ENCODE assay signal across 19 cellular contexts in the genomic region with DNA sequence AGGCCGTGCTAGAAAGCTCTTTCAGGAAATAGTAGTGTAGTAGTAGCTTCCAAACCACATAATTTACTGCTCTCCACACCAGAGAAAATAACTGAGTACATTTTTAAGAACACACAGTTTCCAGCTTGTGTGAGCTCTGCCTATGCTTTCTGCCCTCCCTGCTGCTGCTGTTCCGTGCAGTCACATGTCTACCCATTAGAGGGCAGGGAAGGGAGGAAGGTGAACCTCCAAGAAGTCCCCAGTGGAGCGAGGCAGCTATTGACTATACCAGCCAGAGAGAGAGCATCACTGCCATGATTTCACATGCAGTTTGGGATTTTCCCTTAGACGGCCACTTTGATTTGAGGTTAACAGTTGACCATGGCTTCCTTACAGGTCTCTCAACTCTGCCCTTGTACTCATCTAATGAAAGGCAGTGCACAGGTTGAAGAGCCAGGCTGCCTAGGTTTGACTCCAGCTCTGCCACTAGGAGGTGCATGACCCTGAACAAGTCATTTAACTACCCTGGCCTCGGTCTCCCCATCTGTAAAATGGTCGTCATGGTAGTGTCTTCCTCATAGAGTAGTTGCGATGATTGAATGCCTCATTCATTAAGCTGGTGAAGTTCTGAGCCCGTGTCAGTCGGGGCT. TPM values are rescaled to one million over a fixed set of nuclear protein-coding genes. Genes with fewer than 3 reads are reported as not detected.
A peak's percentile ranks its signal among the peaks of the same experiment; 100 is the strongest.
DNase-seq lines count a peak whose midpoint lies in the region; ATAC-seq, FAIRE-seq and TF ChIP-seq lines count a peak whose summit lies in the region.
"Had no signal": no experiment of that assay in that cellular context is flagged by ENCODE, and none has a peak within 500 bp of the region (broad histone marks: within the 10 kb centered on the region; RNA-seq: fewer than 3 reads in every experiment).

No MANE protein-coding gene starts in this region.

- no peak overlapping the region for H3K4me2 ChIP-seq in HepG2 (ENCODE audit: low read depth, low read length)
- H3K4me2 ChIP-seq in OCI-LY1 (ENCODE audit: low read length) = no peak overlapping the region

- no peak overlapping the region for H3K4me3 ChIP-seq in HepG2 (replicated peaks in 1 of 3; ENCODE audit: insufficient read depth in 1 of 3, low read depth in 2 of 3, low read length in 3 of 3)
- H3K4me3 ChIP-seq in right lobe of liver = no peak overlapping the region
- H3K4me3 ChIP-seq in OCI-LY1 (ENCODE audit: low read depth, low read length, poor library complexity, severe bottlenecking) = no peak overlapping the region
- H3K4me3 ChIP-seq in epithelial cell of esophagus (ENCODE audit: low read length) = no peak overlapping the region
- H3K4me3 ChIP-seq in right cardiac atrium (ENCODE audit: low read length) = no peak overlapping the region
- H3K4me3 ChIP-seq: gastrocnemius medialis, right atrium auricular region had no signal

- POLR2A ChIA-PET in HepG2 (lab: Yijun Ruan, JAX) = no interaction called here

- FAIRE-seq in HepG2 (lab: Jason Lieb, UNC) = no peak

- TF ChIP-seq CTCF in HepG2 (CRISPR knock-in tag; IDR thresholded peaks at IDR 0.05) = peak; percentile 32; the same call in 1 of the 2 replicates
- TF ChIP-seq CTCF in right lobe of liver (IDR thresholded peaks at IDR 0.05) = peak in 1 of 4 donors; percentile 6
- TF ChIP-seq CTCF in OCI-LY1 (IDR thresholded peaks at IDR 0.05; ENCODE audit: low read length) = peak; percentile 52; the same call in 1 of the 2 replicates
- peak; percentile 12 for TF ChIP-seq CTCF in epithelial cell of esophagus (IDR thresholded peaks at IDR 0.05; ENCODE audit: insufficient read depth, low read depth, low read length, missing control alignments)

- H3K9ac ChIP-seq in HepG2 (ENCODE audit: insufficient read depth, low read depth, low read length) (no peak overlapping the region), OCI-LY1 (ENCODE audit: low read length) (no peak overlapping the region)

- no peaks in the 10 kb centered on the region for H3K9me2 ChIP-seq in OCI-LY1 (ENCODE audit: low read depth, low read length)

- no peaks in the 10 kb centered on the region for H3K9me3 ChIP-seq in HepG2 (ENCODE audit: low read length)
- H3K9me3 ChIP-seq in right lobe of liver = no peaks in the 10 kb centered on the region
- no peaks in the 10 kb centered on the region for H3K9me3 ChIP-seq in OCI-LY1 (ENCODE audit: low read length)
- H3K9me3 ChIP-seq in right cardiac atrium (ENCODE audit: control insufficient read depth, low read length) = no peaks in the 10 kb centered on the region
- H3K9me3 ChIP-seq: gastrocnemius medialis, right atrium auricular region had no signal

- TF ChIP-seq POLR2A in HepG2 (IDR thresholded peaks at IDR 0.05; ENCODE audit: insufficient read depth in 1 of 2, low read depth in 2 of 2, low read length in 2 of 2) = no peak
- TF ChIP-seq POLR2A in right lobe of liver (IDR thresholded peaks at IDR 0.05) = no peak

- H3F3A ChIP-seq in OCI-LY1 (ENCODE audit: insufficient read depth, low read length) = no peaks in the 10 kb centered on the region

- no peaks in the 10 kb centered on the region for H3K79me2 ChIP-seq in HepG2 (ENCODE audit: insufficient read depth, low read length)
- no peaks in the 10 kb centered on the region for H3K79me2 ChIP-seq in OCI-LY1 (ENCODE audit: insufficient read depth, low read length)

- no TSS peak for BruUV-seq in HepG2 (replicated peaks; lab: Mats Ljungman, UMichigan)

- CTCF ChIA-PET in HepG2 (lab: Yijun Ruan, JAX; ENCODE audit: low intra/inter-chr PET ratio, low total read pairs) = no interaction called here

- H3K27ac ChIP-seq in HepG2 (ENCODE audit: extremely low read length, insufficient read depth, low read length) (no peak overlapping the region), right lobe of liver (no peak overlapping the region), OCI-LY1 (ENCODE audit: low read depth, low read length, poor library complexity, severe bottlenecking) (no peak overlapping the region), right cardiac atrium (ENCODE audit: low read length) (no peak overlapping the region)
- H3K27ac ChIP-seq: gastrocnemius medialis, right atrium auricular region had no signal

- TF ChIP-seq RAD21 in HepG2 (CRISPR knock-in tag; IDR thresholded peaks at IDR 0.05) = no peak

- no peak for DNase-seq in HepG2 (ENCODE audit: low spot score)
- DNase-seq in right lobe of liver = no peak
- no peak for DNase-seq in epithelial cell of esophagus (ENCODE audit: low read depth)
- DNase-seq in right cardiac atrium = no peak
- no peak for DNase-seq in Kasumi-1 (lab: John Stamatoyannopoulos, UW)
- no peak for DNase-seq in ecto neural progenitor cell (ENCODE audit: low spot score)
- DNase-seq: activated CD4-positive, alpha-beta T cell treated with anti-CD3 and anti-CD28 coated beads for 48 hours; activated naive CD8-positive, alpha-beta T cell treated with anti-CD3 and anti-CD28 coated beads, Interleukin-2, amount 10 ng/mL, durations not matched to agents 7 days and 5 days; activated T-cell treated with anti-CD3 and anti-CD28 coated beads, Interleukin-2, amount 50 U/mL, for 1 hour; gastrocnemius medialis; NCI-H1930; NCI-H82; nephron progenitor cell; stimulated activated CD4-positive, alpha-beta T cell treated with anti-CD3 and anti-CD28 coated beads, Interleukin-2, amount 100 ng/mL, for 48 hours; stimulated activated CD8-positive, alpha-beta memory T cell treated with anti-CD3 and anti-CD28 coated beads, Interleukin-4, amount 100 ng/mL, for 48 hours had no signal

- H3K36me3 ChIP-seq in HepG2 (replicated peaks in 1 of 2; ENCODE audit: control insufficient read depth in 1 of 2, insufficient read depth in 2 of 2, low read length in 2 of 2) = peaks cover 17 to 70% of the 10 kb centered on the region in 2 experiments; a peak in 4 of 5 replicates
- peaks cover 0 to 39% (median 10%) of the 10 kb centered on the region in 4 donors for H3K36me3 ChIP-seq in right lobe of liver
- H3K36me3 ChIP-seq in OCI-LY1 (ENCODE audit: insufficient read depth, low read length) = peaks cover 77% of the 10 kb centered on the region

- H2AFZ ChIP-seq in HepG2 (ENCODE audit: low read length) = no peak overlapping the region
- no peak overlapping the region for H2AFZ ChIP-seq in OCI-LY1 (ENCODE audit: low read length)

- no peaks in the 10 kb centered on the region for H4K20me1 ChIP-seq in HepG2 (ENCODE audit: insufficient read depth, low read length)
- H4K20me1 ChIP-seq in OCI-LY1 (ENCODE audit: insufficient read depth, low read length) = no peaks in the 10 kb centered on the region

- no peaks in the 10 kb centered on the region for H3K27me3 ChIP-seq in HepG2 (ENCODE audit: control insufficient read depth in 1 of 2, insufficient read depth in 2 of 2, low read length in 2 of 2)
- no peaks in the 10 kb centered on the region for H3K27me3 ChIP-seq in right lobe of liver
- no peaks in the 10 kb centered on the region for H3K27me3 ChIP-seq in OCI-LY1 (ENCODE audit: insufficient read depth, low read length)
- no peaks in the 10 kb centered on the region for H3K27me3 ChIP-seq in right cardiac atrium (ENCODE audit: control insufficient read depth, insufficient read depth)
- H3K27me3 ChIP-seq: gastrocnemius medialis, right atrium auricular region had no signal

- H3K4me1 ChIP-seq in HepG2 (ENCODE audit: insufficient read depth, low read length) (no peaks in the 10 kb centered on the region), right lobe of liver (no peaks in the 10 kb centered on the region), OCI-LY1 (ENCODE audit: insufficient read depth, low read length, severe bottlenecking) (no peaks in the 10 kb centered on the region), right cardiac atrium (ENCODE audit: control insufficient read depth, insufficient read depth, low read length) (no peaks in the 10 kb centered on the region)
- H3K4me1 ChIP-seq: right atrium auricular region had no signal

- ATAC-seq in HepG2 (peak; percentile 58), right lobe of liver (no peak), right cardiac atrium (no peak), HG03196 (IDR thresholded peaks at IDR 0.05; ENCODE audit: unreplicated experiment) (no peak)
- ATAC-seq: gastrocnemius medialis, Right ventricle myocardium inferior had no signal

- WGBS in HepG2 (ENCODE audit: low lambda C conversion rate) = 94% methylated on average over 9 of the region's 9 CpGs
- WGBS in right lobe of liver (ENCODE audit: insufficient coverage, low coverage, low lambda C conversion rate, missing lambda C conversion rate) = 100% methylated on average over 4 of the region's 9 CpGs
- 93% methylated on average over 9 of the region's 9 CpGs for WGBS in right cardiac atrium

- intact Hi-C loops in HepG2 (cut with micrococcal nuclease; ENCODE audit: unreplicated experiment) (no loop called here), right lobe of liver (cut with DNase I) (no loop called here), right cardiac atrium (cut with DNase I) (no loop called here)

- in situ Hi-C loops in HepG2 (cut with HindIII; ENCODE audit: extremely low pct_ligation_motif_present, low pct_unique_long_range_greater_than_20kb) = no loop called here

- TF ChIP-seq EP300 in HepG2 (IDR thresholded peaks at IDR 0.05; ENCODE audit: low read depth in 2 of 2, low read length in 2 of 2) (no peak), HepG2 (CRISPR knock-in tag; IDR thresholded peaks at IDR 0.05; ENCODE audit: borderline replicate concordance) (no peak)

RNA-seq across cellular contexts. Expression of a gene that starts 19.7 kb away (rescaled TPM):
- total RNA-seq in HepG2 (2016; rRNA removed; fragmentation: Illumina TruSeq; extraction: Trizol) (83.4 and 114 TPM in 2 replicates), right lobe of liver (10 to 100 TPM; 63.6 to 90.8 (median 78.5) TPM), right cardiac atrium (100 to 1,000 TPM in 1 of 4 donors, 10 to 100 TPM in 3; 84.1 to 117 (median 85.9) TPM)
- total RNA-seq in HepG2 (2016; cell fraction: cytosol; rRNA removed; fragmentation: Illumina TruSeq; extraction: Trizol; ENCODE audit: low read depth) = 24.8 and 25.9 TPM in 2 replicates
- 73.1 and 116 TPM in 2 replicates for total RNA-seq in HepG2 (2016; cell fraction: insoluble cytoplasmic fraction; rRNA removed; fragmentation: Illumina TruSeq; extraction: Trizol)
- total RNA-seq in HepG2 (2016; cell fraction: membrane; rRNA removed; fragmentation: Illumina TruSeq; extraction: Trizol) = 32.0 and 33.7 TPM in 2 replicates
- 137 and 150 TPM in 2 replicates for total RNA-seq in HepG2 (2016; cell fraction: nucleus; rRNA removed; fragmentation: Illumina TruSeq; extraction: Trizol)
- polyA plus RNA-seq in HepG2 (2011; rRNA removed) (84.4 and 113 TPM in 2 replicates), right cardiac atrium (67.7 TPM)
- polyA plus RNA-seq in HepG2 (2011; cell fraction: cytosol; rRNA removed) = 33.9 and 36.5 TPM in 2 replicates
- 750 and 779 TPM in 2 replicates for polyA plus RNA-seq in HepG2 (2011; cell fraction: nucleus; rRNA removed)
- polyA plus RNA-seq in HepG2 (2012) = 108 and 143 TPM in 2 replicates
- polyA plus RNA-seq in HepG2 (2016; cell fraction: cytosol; fragmentation: Illumina TruSeq; extraction: Trizol; ENCODE audit: low read depth) = 12.3 and 19.6 TPM in 2 replicates
- 66.5 and 76.4 TPM in 2 replicates for polyA plus RNA-seq in HepG2 (2016; cell fraction: insoluble cytoplasmic fraction; fragmentation: Illumina TruSeq; extraction: Trizol; ENCODE audit: low read depth)
- 13.0 and 13.5 TPM in 2 replicates for polyA plus RNA-seq in HepG2 (2016; cell fraction: membrane; fragmentation: Illumina TruSeq; extraction: Trizol; ENCODE audit: low read depth)
- polyA plus RNA-seq in HepG2 (2016; cell fraction: nucleus; fragmentation: Illumina TruSeq; extraction: Trizol; ENCODE audit: insufficient read depth, low read depth) = 282 and 310 TPM in 2 replicates
- 87.3 and 152 TPM in 2 replicates for polyA minus RNA-seq in HepG2 (2011; rRNA and poly(A)+ RNA removed; ENCODE audit: low replicate concordance)
- 29.2 and 32.4 TPM in 2 replicates for polyA minus RNA-seq in HepG2 (2011; cell fraction: cytosol; rRNA and poly(A)+ RNA removed)
- polyA minus RNA-seq in HepG2 (2011; cell fraction: nucleus; rRNA and poly(A)+ RNA removed) = 286 and 330 TPM in 2 replicates
